In genomic region chr16:68311316-68311620, GRCh38 we compare ENCODE assay signal across 8 cellular contexts. TPM values are rescaled to one million over a fixed set of nuclear protein-coding genes. Genes with fewer than 3 reads are reported as not detected.
A peak's percentile ranks its signal among the peaks of the same experiment; 100 is the strongest.
DNase-seq lines count a peak whose midpoint lies in the region; ATAC-seq and TF ChIP-seq lines count a peak whose summit lies in the region.

No MANE protein-coding gene starts in this region.

- H3K36me3 ChIP-seq in Karpas-422 (ENCODE audit: insufficient read depth, low read length) = peaks cover 14% of the 10 kb centered on the region
- H3K36me3 ChIP-seq in right lobe of liver = peaks cover 0 to 28% (median 7%) of the 10 kb centered on the region in 4 donors
- peaks cover 35% of the 10 kb centered on the region for H3K36me3 ChIP-seq in thymus (ENCODE audit: control insufficient read depth, insufficient read depth)

- intact Hi-C loops in right lobe of liver (cut with DNase I) = no loop called here

- DNase-seq in COLO829 (ENCODE audit: low spot score) (peak; percentile 13), Karpas-422 (no peak), right lobe of liver (no peak)
- DNase-seq in activated naive CD8-positive, alpha-beta T cell treated with anti-CD3 and anti-CD28 coated beads, Interleukin-2, amount 10 ng/mL, durations not matched to agents 7 days and 5 days = no peak

- H3K4me1 ChIP-seq in Karpas-422 (ENCODE audit: low read length) (peaks cover 22% of the 10 kb centered on the region), right lobe of liver (peaks cover 0 to 42% (median 14%) of the 10 kb centered on the region in 4 donors), thymus (ENCODE audit: control insufficient read depth, insufficient read depth, low read length) (peaks cover 23% of the 10 kb centered on the region)

- H3K4me1 Mint-ChIP-seq in activated naive CD8-positive, alpha-beta T cell treated with anti-CD3 and anti-CD28 coated beads, Interleukin-2, amount 10 ng/mL, durations not matched to agents 7 days and 5 days = peaks cover 46% of the 10 kb centered on the region

- H3K27me3 Mint-ChIP-seq in activated naive CD8-positive, alpha-beta T cell treated with anti-CD3 and anti-CD28 coated beads, Interleukin-2, amount 10 ng/mL, durations not matched to agents 7 days and 5 days = no peaks in the 10 kb centered on the region

- peak overlapping the region; percentile 66; the same call in 1 of the 2 replicates for H2AFZ ChIP-seq in Karpas-422 (ENCODE audit: low read length)

- peaks cover 87% of the 10 kb centered on the region for H3K79me2 ChIP-seq in Karpas-422 (ENCODE audit: low read length)

- H3K4me3 ChIP-seq in Karpas-422 (ENCODE audit: low read length) (peak overlapping the region; percentile 83), right lobe of liver (peak overlapping the region; percentile 62 to 97 (median 95)), thymus (ENCODE audit: low read length) (peak overlapping the region; percentile 75)

- POLR2A ChIA-PET in activated naive CD8-positive, alpha-beta T cell treated with anti-CD3 and anti-CD28 coated beads, Interleukin-2, amount 10 ng/mL, durations not matched to agents 7 days and 5 days (lab: Charles Lee) = interaction anchor here (0.6 to 3.8 kb wide), 27 partner anchors 9 to 312 kb away, joined by 3 to 76 read pairs (median 7); partner anchors contain the start of genes DPEP2, PLA2G15 and SLC7A6

- H3K9me3 Mint-ChIP-seq in activated naive CD8-positive, alpha-beta T cell treated with anti-CD3 and anti-CD28 coated beads, Interleukin-2, amount 10 ng/mL, durations not matched to agents 7 days and 5 days = no peaks in the 10 kb centered on the region

- peak overlapping the region; percentile 83 for H3K4me2 ChIP-seq in Karpas-422 (ENCODE audit: low read depth, low read length, poor library complexity, severe bottlenecking)

- peak overlapping the region; percentile 86 for H3K9ac ChIP-seq in Karpas-422 (ENCODE audit: low read length)

- ATAC-seq in activated naive CD8-positive, alpha-beta T cell treated with anti-CD3 and anti-CD28 coated beads, Interleukin-2, amount 10 ng/mL, durations not matched to agents 7 days and 5 days (ENCODE audit: low read depth) = no peak
- no peak for ATAC-seq in right lobe of liver
- no peak for ATAC-seq in HG03460 (IDR thresholded peaks at IDR 0.05; ENCODE audit: unreplicated experiment)
- no peak for ATAC-seq in HG02759 (IDR thresholded peaks at IDR 0.05; ENCODE audit: unreplicated experiment)
- ATAC-seq in HG03432 (IDR thresholded peaks at IDR 0.05; ENCODE audit: unreplicated experiment) = no peak

- 1% methylated on average over 7 of the region's 13 CpGs for WGBS in right lobe of liver (ENCODE audit: insufficient coverage, low coverage, low lambda C conversion rate, missing lambda C conversion rate)
- WGBS in thymus = 4% methylated on average over 13 of the region's 13 CpGs

- peaks cover 12% of the 10 kb centered on the region; the same call in 1 of the 2 replicates for H4K20me1 ChIP-seq in Karpas-422 (ENCODE audit: insufficient read depth, low read depth, low read length)

- peaks cover 24% of the 10 kb centered on the region for H3K36me3 Mint-ChIP-seq in activated naive CD8-positive, alpha-beta T cell treated with anti-CD3 and anti-CD28 coated beads, Interleukin-2, amount 10 ng/mL, durations not matched to agents 7 days and 5 days

- peak overlapping the region; percentile 92 for H3K27ac Mint-ChIP-seq in activated naive CD8-positive, alpha-beta T cell treated with anti-CD3 and anti-CD28 coated beads, Interleukin-2, amount 10 ng/mL, durations not matched to agents 7 days and 5 days

- H3K9me3 ChIP-seq in Karpas-422 (ENCODE audit: low read length) (no peaks in the 10 kb centered on the region), right lobe of liver (no peaks in the 10 kb centered on the region), thymus (ENCODE audit: control insufficient read depth) (no peaks in the 10 kb centered on the region)

- TF ChIP-seq CTCF in right lobe of liver (IDR thresholded peaks at IDR 0.05) = no peak

- peak overlapping the region; percentile 93 for H3K4me3 Mint-ChIP-seq in activated naive CD8-positive, alpha-beta T cell treated with anti-CD3 and anti-CD28 coated beads, Interleukin-2, amount 10 ng/mL, durations not matched to agents 7 days and 5 days

- no peaks in the 10 kb centered on the region for H3K27me3 ChIP-seq in Karpas-422 (ENCODE audit: low read length)
- H3K27me3 ChIP-seq in right lobe of liver = no peaks in the 10 kb centered on the region
- H3K27me3 ChIP-seq in thymus (ENCODE audit: control insufficient read depth, insufficient read depth) = no peaks in the 10 kb centered on the region

- H3K9me2 ChIP-seq in Karpas-422 (replicated peaks; ENCODE audit: insufficient read depth, low read length) = no peaks in the 10 kb centered on the region

- no peak for TF ChIP-seq POLR2A in right lobe of liver (IDR thresholded peaks at IDR 0.05)

- H3K27ac ChIP-seq in Karpas-422 (ENCODE audit: low read length) (peak overlapping the region; percentile 64), right lobe of liver (peak overlapping the region; percentile 55 to 66 (median 65)), thymus (ENCODE audit: low read depth) (peak overlapping the region; percentile 92)

RNA-seq across cellular contexts. Expression of gene PRMT7, which starts 0.4 kb away (rescaled TPM):
- total RNA-seq in Karpas-422 (2014; rRNA removed; shearing (Covaris generic); ENCODE audit: low replicate concordance) = 43.9 and 44.6 TPM in 2 replicates
- total RNA-seq in activated naive CD8-positive, alpha-beta T cell treated with anti-CD3 and anti-CD28 coated beads, Interleukin-2, amount 10 ng/mL, durations not matched to agents 7 days and 5 days = 10 to 100 TPM; 85.7 to 87.3 TPM
- total RNA-seq in right lobe of liver = 10 to 100 TPM; 13.1 to 28.3 (median 21.1) TPM
- 65.5 TPM for polyA plus RNA-seq in thymus

RNA-seq across cellular contexts. Expression of gene SLC7A6OS, which starts 0.5 kb away (rescaled TPM):
- 13.3 and 28.0 TPM in 2 replicates for total RNA-seq in Karpas-422 (2014; rRNA removed; shearing (Covaris generic); ENCODE audit: low replicate concordance)
- total RNA-seq in activated naive CD8-positive, alpha-beta T cell treated with anti-CD3 and anti-CD28 coated beads, Interleukin-2, amount 10 ng/mL, durations not matched to agents 7 days and 5 days = 10 to 100 TPM; 38.2 to 44.4 TPM
- 1 to 10 TPM; 4.0 to 5.4 (median 4.8) TPM for total RNA-seq in right lobe of liver
- 12.8 TPM for polyA plus RNA-seq in thymus

RNA-seq across cellular contexts. Expression of gene SLC7A6, which starts 46.9 kb away (rescaled TPM):
- 44.2 and 83.2 TPM in 2 replicates for total RNA-seq in Karpas-422 (2014; rRNA removed; shearing (Covaris generic); ENCODE audit: low replicate concordance)
- 100 to 1,000 TPM; 110 to 113 TPM for total RNA-seq in activated naive CD8-positive, alpha-beta T cell treated with anti-CD3 and anti-CD28 coated beads, Interleukin-2, amount 10 ng/mL, durations not matched to agents 7 days and 5 days
- total RNA-seq in right lobe of liver = 1 to 10 TPM; 1.6 to 9.6 (median 4.5) TPM
- polyA plus RNA-seq in thymus = 47.3 TPM
